ENCODE assay signal across 25 cellular contexts in genomic region chr2:608297-608696, GRCh38.
A peak's percentile ranks its signal among the peaks of the same experiment; 100 is the strongest.
DNase-seq lines count a peak whose midpoint lies in the region; ATAC-seq and TF ChIP-seq lines count a peak whose summit lies in the region.
"Had no signal": no experiment of that assay in that cellular context is flagged by ENCODE, and none has a peak within 500 bp of the region (broad histone marks: within the 10 kb centered on the region; RNA-seq: fewer than 3 reads in every experiment).

No MANE protein-coding gene starts in this region.

- no peak overlapping the region for H3K27ac ChIP-seq in endodermal cell (ENCODE audit: low read depth, low read length)
- H3K27ac ChIP-seq in neural progenitor cell = no peak overlapping the region
- H3K27ac ChIP-seq: A549; BLaER1 treated with 17β-estradiol and CSF1 and Interleukin-3, amounts not matched to agents 10 nM and 100 nM had no signal

- no peak overlapping the region for H2AFZ ChIP-seq in neural progenitor cell (replicated peaks)
- H2AFZ ChIP-seq: GM23338 had no signal

- H3K4me2 ChIP-seq in neural progenitor cell = no peak overlapping the region
- H3K4me2 ChIP-seq: A549; BLaER1 treated with 17β-estradiol and CSF1 and Interleukin-3, amounts not matched to agents 10 nM and 100 nM; GM23338 had no signal

- DNase-seq in activated CD8-positive, alpha-beta memory T cell treated with anti-CD3 and anti-CD28 coated beads, Interleukin-2, amount 10 ng/mL, durations not matched to agents 7 days and 5 days = peak; percentile 21
- DNase-seq in activated CD8-positive, alpha-beta memory T cell treated with anti-CD3 and anti-CD28 coated beads for 24 hours = no peak
- DNase-seq in endodermal cell (peak; percentile 14), neural progenitor cell (ENCODE audit: low spot score) (peak; percentile 0), SHP77 treated with DMSO at 0.1 percent for 48 hours (lab: John Stamatoyannopoulos, UW) (no peak), SW480 (ENCODE audit: low spot score) (no peak)
- peak; percentile 8 for DNase-seq in stimulated activated CD8-positive, alpha-beta memory T cell treated with anti-CD3 and anti-CD28 coated beads, Interleukin-4, amount 100 ng/mL, for 48 hours
- DNase-seq in activated CD4-positive, CD25-positive, alpha-beta regulatory T cell treated with anti-CD3 and anti-CD28 coated beads, Interleukin-2, amount 50 U/mL, for 72 hours = no peak
- DNase-seq: 8988T; ACHN; AML-193; BE2C; CD4-positive, alpha-beta T cell; CD8-positive, alpha-beta memory T cell; DMS 273 treated with DMSO at 0.1 percent for 48 hours; DMS79; EL; GDM1 had no signal

- no peak overlapping the region for H3K4me3 ChIP-seq in endodermal cell (ENCODE audit: low read length)
- no peak overlapping the region for H3K4me3 ChIP-seq in neural progenitor cell
- H3K4me3 ChIP-seq: A549; BLaER1 treated with 17β-estradiol and CSF1 and Interleukin-3, amounts not matched to agents 10 nM and 100 nM; GM12878; GM23338 had no signal

- no peaks in the 10 kb centered on the region for H3K9me3 Mint-ChIP-seq in activated CD8-positive, alpha-beta memory T cell treated with anti-CD3 and anti-CD28 coated beads, Interleukin-2, amount 10 ng/mL, durations not matched to agents 7 days and 5 days (ENCODE audit: low read depth)
- H3K9me3 Mint-ChIP-seq in endodermal cell (no peaks in the 10 kb centered on the region), neural progenitor cell (peaks cover 2% of the 10 kb centered on the region)
- H3K9me3 Mint-ChIP-seq: CD4-positive, alpha-beta T cell; GM23338; H9 had no signal

- no peak for TF ChIP-seq CTCF in endodermal cell (conservative IDR thresholded peaks at IDR 0.05)
- no peak for TF ChIP-seq CTCF in neural progenitor cell (IDR thresholded peaks at IDR 0.05)

- CTCF ChIA-PET in activated CD8-positive, alpha-beta memory T cell treated with anti-CD3 and anti-CD28 coated beads, Interleukin-2, amount 10 ng/mL, durations not matched to agents 7 days and 5 days (lab: Charles Lee) = no interaction called here

- no peak for ATAC-seq in activated CD8-positive, alpha-beta memory T cell treated with anti-CD3 and anti-CD28 coated beads, Interleukin-2, amount 10 ng/mL, durations not matched to agents 7 days and 5 days
- ATAC-seq: A549, GM12878, GM23338, HCT116 had no signal

- H3K27me3 ChIP-seq in endodermal cell (ENCODE audit: control insufficient read depth, insufficient read depth, low read length, poor library complexity, severe bottlenecking) (no peaks in the 10 kb centered on the region), neural progenitor cell (no peaks in the 10 kb centered on the region)
- H3K27me3 ChIP-seq: BE2C; BLaER1 treated with 17β-estradiol and CSF1 and Interleukin-3, amounts not matched to agents 10 nM and 100 nM had no signal

- no peaks in the 10 kb centered on the region for H3K9me3 ChIP-seq in endodermal cell (ENCODE audit: control insufficient read depth, low read length)
- no peaks in the 10 kb centered on the region for H3K9me3 ChIP-seq in neural progenitor cell (ENCODE audit: low read depth)
- H3K9me3 ChIP-seq: BE2C; BLaER1 treated with 17β-estradiol and CSF1 and Interleukin-3, amounts not matched to agents 10 nM and 100 nM had no signal

- H3K27me3 Mint-ChIP-seq in activated CD8-positive, alpha-beta memory T cell treated with anti-CD3 and anti-CD28 coated beads, Interleukin-2, amount 10 ng/mL, durations not matched to agents 7 days and 5 days = peaks cover 10% of the 10 kb centered on the region
- no peaks in the 10 kb centered on the region for H3K27me3 Mint-ChIP-seq in endodermal cell (ENCODE audit: insufficient read depth)
- H3K27me3 Mint-ChIP-seq in neural progenitor cell (ENCODE audit: insufficient read depth, low read depth) = no peaks in the 10 kb centered on the region
- H3K27me3 Mint-ChIP-seq: CD4-positive, alpha-beta T cell had no signal

- no peak overlapping the region for H3K27ac Mint-ChIP-seq in activated CD8-positive, alpha-beta memory T cell treated with anti-CD3 and anti-CD28 coated beads, Interleukin-2, amount 10 ng/mL, durations not matched to agents 7 days and 5 days
- H3K27ac Mint-ChIP-seq in endodermal cell (no peak overlapping the region), neural progenitor cell (no peak overlapping the region)
- H3K27ac Mint-ChIP-seq: CD14-positive monocyte; CD4-positive, alpha-beta T cell; CD8-positive, alpha-beta memory T cell; GM23338; H9 had no signal

- no peaks in the 10 kb centered on the region for H3K4me1 Mint-ChIP-seq in activated CD8-positive, alpha-beta memory T cell treated with anti-CD3 and anti-CD28 coated beads, Interleukin-2, amount 10 ng/mL, durations not matched to agents 7 days and 5 days
- H3K4me1 Mint-ChIP-seq in endodermal cell = no peaks in the 10 kb centered on the region
- H3K4me1 Mint-ChIP-seq in neural progenitor cell = peaks cover 23% of the 10 kb centered on the region
- H3K4me1 Mint-ChIP-seq: CD14-positive monocyte; CD8-positive, alpha-beta memory T cell; GM23338; H9 had no signal

- H3K9ac ChIP-seq in endodermal cell (ENCODE audit: extremely low read depth, low read length, poor library complexity, severe bottlenecking) = no peak overlapping the region
- no peak overlapping the region for H3K9ac ChIP-seq in neural progenitor cell
- H3K9ac ChIP-seq: BLaER1 treated with 17β-estradiol and CSF1 and Interleukin-3, amounts not matched to agents 10 nM and 100 nM had no signal

- no peaks in the 10 kb centered on the region for H3K4me1 ChIP-seq in endodermal cell (ENCODE audit: control insufficient read depth, insufficient read depth, low read length)
- no peaks in the 10 kb centered on the region for H3K4me1 ChIP-seq in neural progenitor cell
- H3K4me1 ChIP-seq: A549; BE2C; BLaER1 treated with 17β-estradiol and CSF1 and Interleukin-3, amounts not matched to agents 10 nM and 100 nM had no signal

- WGBS in endodermal cell (ENCODE audit: insufficient coverage in 1 of 2, insufficient read length in 1 of 2), 2 experiments = 89 to 90% methylated on average over 6 of the region's 6 CpGs

- no peaks in the 10 kb centered on the region for H3K79me2 ChIP-seq in neural progenitor cell (ENCODE audit: low read depth)

- no peak overlapping the region for H3K4me3 Mint-ChIP-seq in activated CD8-positive, alpha-beta memory T cell treated with anti-CD3 and anti-CD28 coated beads, Interleukin-2, amount 10 ng/mL, durations not matched to agents 7 days and 5 days
- H3K4me3 Mint-ChIP-seq in endodermal cell (no peak overlapping the region), neural progenitor cell (no peak overlapping the region)
- H3K4me3 Mint-ChIP-seq: CD14-positive monocyte; CD4-positive, alpha-beta T cell; CD8-positive, alpha-beta memory T cell; GM23338; H9 had no signal

- peaks cover 3% of the 10 kb centered on the region for H3F3A ChIP-seq in neural progenitor cell (ENCODE audit: low read depth)

- no peaks in the 10 kb centered on the region for H4K20me1 ChIP-seq in neural progenitor cell (ENCODE audit: low read depth)

- H3K36me3 ChIP-seq in endodermal cell (ENCODE audit: control insufficient read depth, insufficient read depth, low read length) (no peaks in the 10 kb centered on the region), neural progenitor cell (no peaks in the 10 kb centered on the region)
- H3K36me3 ChIP-seq: BE2C; BLaER1 treated with 17β-estradiol and CSF1 and Interleukin-3, amounts not matched to agents 10 nM and 100 nM had no signal

- no peaks in the 10 kb centered on the region for H3K36me3 Mint-ChIP-seq in activated CD8-positive, alpha-beta memory T cell treated with anti-CD3 and anti-CD28 coated beads, Interleukin-2, amount 10 ng/mL, durations not matched to agents 7 days and 5 days
- no peaks in the 10 kb centered on the region for H3K36me3 Mint-ChIP-seq in endodermal cell (ENCODE audit: low read depth)
- H3K36me3 Mint-ChIP-seq in neural progenitor cell = no peaks in the 10 kb centered on the region
- H3K36me3 Mint-ChIP-seq: CD14-positive monocyte; CD8-positive, alpha-beta memory T cell had no signal

Comparison
In these comparisons a context has a peak if more than half of its experiments do, and no peak if none do; other contexts are left out.
1. DNase-seq: peak in activated CD8-positive, alpha-beta memory T cell treated with anti-CD3 and anti-CD28 coated beads, Interleukin-2, amount 10 ng/mL, durations not matched to agents 7 days and 5 days (single experiment), endodermal cell (single experiment), neural progenitor cell (single experiment) and stimulated activated CD8-positive, alpha-beta memory T cell treated with anti-CD3 and anti-CD28 coated beads, Interleukin-4, amount 100 ng/mL, for 48 hours (single experiment); none in activated CD8-positive, alpha-beta memory T cell treated with anti-CD3 and anti-CD28 coated beads for 24 hours (single experiment), activated CD4-positive, CD25-positive, alpha-beta regulatory T cell treated with anti-CD3 and anti-CD28 coated beads, Interleukin-2, amount 50 U/mL, for 72 hours (single experiment), SHP77 treated with DMSO at 0.1 percent for 48 hours (single experiment) and SW480 (single experiment).